Comparison of ENCODE assay signal across 10 cellular contexts in genomic region chr15:85607141-85607806, GRCh38.
A peak's percentile ranks its signal among the peaks of the same experiment; 100 is the strongest.
DNase-seq lines count a peak whose midpoint lies in the region; ATAC-seq, FAIRE-seq and TF ChIP-seq lines count a peak whose summit lies in the region.
"Had no signal": no experiment of that assay in that cellular context is flagged by ENCODE, and none has a peak within 500 bp of the region (broad histone marks: within the 10 kb centered on the region; RNA-seq: fewer than 3 reads in every experiment).

No MANE protein-coding gene starts in this region.

- TF ChIP-seq POLR2A in NB4 (IDR thresholded peaks at IDR 0.05; ENCODE audit: extremely low read depth, insufficient read length): no peak

- TF ChIP-seq CTCF in NB4 (IDR thresholded peaks at IDR 0.05; ENCODE audit: low read depth, low read length) (no peak), neural crest cell (conservative IDR thresholded peaks at IDR 0.05) (no peak), mucosa of descending colon (IDR thresholded peaks at IDR 0.05) (no peak), omental fat pad (IDR thresholded peaks at IDR 0.05) (no peak), osteocyte (IDR thresholded peaks at IDR 0.05) (no peak), D721Med (IDR thresholded peaks at IDR 0.05; ENCODE audit: insufficient read depth, missing control alignments) (no peak)

- H4K20me1 ChIP-seq in BLaER1 treated with 17β-estradiol and CSF1 and Interleukin-3, amounts not matched to agents 10 nM and 100 nM: peaks cover 0 to 100% (median 74%) of the 10 kb centered on the region in 11 experiments; a peak in 13 of 22 replicates

- H3K27ac ChIP-seq in BLaER1 treated with 17β-estradiol and CSF1 and Interleukin-3, amounts not matched to agents 10 nM and 100 nM: peak overlapping the region in 2 of 11 experiments; percentile 6 to 12; a peak in 2 of 22 replicates

- no peak overlapping the region; a peak in 1 of 22 replicates for H3K9ac ChIP-seq in BLaER1 treated with 17β-estradiol and CSF1 and Interleukin-3, amounts not matched to agents 10 nM and 100 nM

- peak overlapping the region in 10 of 11 experiments; percentile 15 to 58 (median 42); a peak in 19 of 22 replicates for H3K4me2 ChIP-seq in BLaER1 treated with 17β-estradiol and CSF1 and Interleukin-3, amounts not matched to agents 10 nM and 100 nM

- H3K36me3 ChIP-seq in BLaER1 treated with 17β-estradiol and CSF1 and Interleukin-3, amounts not matched to agents 10 nM and 100 nM: peaks cover 23 to 89% (median 73%) of the 10 kb centered on the region in 11 experiments; a peak in 21 of 22 replicates
- no peaks in the 10 kb centered on the region for H3K36me3 ChIP-seq in mucosa of descending colon (ENCODE audit: low read depth)

- H3K27me3 Mint-ChIP-seq in neural crest cell (ENCODE audit: low read depth): no peaks in the 10 kb centered on the region
- no peaks in the 10 kb centered on the region for H3K27me3 Mint-ChIP-seq in osteocyte (ENCODE audit: unreplicated experiment)

- H3K9me3 Mint-ChIP-seq in neural crest cell: no peaks in the 10 kb centered on the region
- H3K9me3 Mint-ChIP-seq in osteocyte (ENCODE audit: unreplicated experiment): no peaks in the 10 kb centered on the region

- FAIRE-seq in D721Med (lab: Jason Lieb, UNC): no peak
- FAIRE-seq: TTC549 had no signal

- no peaks in the 10 kb centered on the region for H3K9me3 ChIP-seq in BLaER1 treated with 17β-estradiol and CSF1 and Interleukin-3, amounts not matched to agents 10 nM and 100 nM (replicated peaks in 1 of 11)
- no peaks in the 10 kb centered on the region for H3K9me3 ChIP-seq in mucosa of descending colon

- H3K27ac Mint-ChIP-seq in neural crest cell (ENCODE audit: unreplicated experiment): peak overlapping the region; percentile 88
- no peak overlapping the region for H3K27ac Mint-ChIP-seq in osteocyte (ENCODE audit: unreplicated experiment)

- H3K4me1 ChIP-seq in BLaER1 treated with 17β-estradiol and CSF1 and Interleukin-3, amounts not matched to agents 10 nM and 100 nM: peaks cover 13 to 57% (median 27%) of the 10 kb centered on the region in 10 experiments
- H3K4me1 ChIP-seq in mucosa of descending colon (ENCODE audit: low read depth): peaks cover 6% of the 10 kb centered on the region

- H3K4me3 ChIP-seq in BLaER1 treated with 17β-estradiol and CSF1 and Interleukin-3, amounts not matched to agents 10 nM and 100 nM: no peak overlapping the region
- H3K4me3 ChIP-seq in NB4 (ENCODE audit: low read depth, low read length): no peak overlapping the region
- H3K4me3 ChIP-seq in mucosa of descending colon: no peak overlapping the region

- H3K4me1 Mint-ChIP-seq in neural crest cell: peaks cover 25% of the 10 kb centered on the region
- H3K4me1 Mint-ChIP-seq in osteocyte (ENCODE audit: unreplicated experiment): peaks cover 10% of the 10 kb centered on the region

- no peak for ATAC-seq in mucosa of descending colon
- no peak for ATAC-seq in omental fat pad (ENCODE audit: low FRiP score)

- intact Hi-C loops in mucosa of descending colon (cut with DNase I, micrococcal nuclease): no loop called here

- H3K36me3 Mint-ChIP-seq in neural crest cell (ENCODE audit: low read depth) (peaks cover 5% of the 10 kb centered on the region), osteocyte (ENCODE audit: unreplicated experiment) (peaks cover 15% of the 10 kb centered on the region)

- no peaks in the 10 kb centered on the region for H3K27me3 ChIP-seq in BLaER1 treated with 17β-estradiol and CSF1 and Interleukin-3, amounts not matched to agents 10 nM and 100 nM

- peak; percentile 25 for DNase-seq in NB4 (ENCODE audit: low read depth)
- DNase-seq in dermis microvascular lymphatic vessel endothelial cell (ENCODE audit: low read depth in 2 of 2): peak; percentile 48 to 80
- no peak for DNase-seq in neural crest cell (ENCODE audit: low read depth, low spot score)
- no peak for DNase-seq in mucosa of descending colon
- DNase-seq in omental fat pad (ENCODE audit: low spot score): no peak
- DNase-seq in osteocyte (ENCODE audit: extremely low spot score, unreplicated experiment): no peak
- no peak for DNase-seq in D721Med (ENCODE audit: insufficient read length, low spot score)
- DNase-seq: amygdala had no signal

- H3K4me3 Mint-ChIP-seq in neural crest cell: no peak overlapping the region
- no peak overlapping the region for H3K4me3 Mint-ChIP-seq in osteocyte (ENCODE audit: unreplicated experiment)

Comparison
In these comparisons a context has a peak if more than half of its experiments do, and no peak if none do; other contexts are left out.
1. DNase-seq: peak in NB4 (single experiment) and dermis microvascular lymphatic vessel endothelial cell (2 of 2); none in neural crest cell (single experiment), mucosa of descending colon (0 of 3), omental fat pad (single experiment), osteocyte (single experiment) and D721Med (single experiment).